Comparison of ENCODE assay signal across 1 cellular context in genomic region chr7:33686001-33686591, GRCh38.
TF ChIP-seq lines count a peak whose summit lies in the region.

No MANE protein-coding gene starts in this region.

TF ChIP-seq in GM23338, 12 proteins besides CTCF, POLR2A, EP300 and RAD21 (continued from another document):
- TF ChIP-seq REST (IDR thresholded peaks at IDR 0.05; ENCODE audit: unreplicated experiment): no peak
- TF ChIP-seq EZH2phosphoT487 (IDR thresholded peaks at IDR 0.05; ENCODE audit: unreplicated experiment): no peak
- TF ChIP-seq STAT1 (IDR thresholded peaks at IDR 0.05; ENCODE audit: unreplicated experiment): no peak
- TF ChIP-seq JUNB (IDR thresholded peaks at IDR 0.05; ENCODE audit: unreplicated experiment): no peak
- no peak for TF ChIP-seq NANOG (IDR thresholded peaks at IDR 0.05; ENCODE audit: borderline replicate concordance)
- TF ChIP-seq CREB1 (CRISPR knock-in tag; IDR thresholded peaks at IDR 0.05; ENCODE audit: low read depth): no peak
- no peak for TF ChIP-seq ETS1 (IDR thresholded peaks at IDR 0.05)
- TF ChIP-seq EZH2 (IDR thresholded peaks at IDR 0.05; ENCODE audit: low read depth, unreplicated experiment): no peak
- no peak for TF ChIP-seq POLR2AphosphoS5 (IDR thresholded peaks at IDR 0.05; ENCODE audit: low read depth)
- TF ChIP-seq ZNF462 (CRISPR knock-in tag; IDR thresholded peaks at IDR 0.05): no peak
- no peak for TF ChIP-seq ZNF331 (CRISPR knock-in tag; IDR thresholded peaks at IDR 0.05; ENCODE audit: low read depth)
